In the genomic region with DNA sequence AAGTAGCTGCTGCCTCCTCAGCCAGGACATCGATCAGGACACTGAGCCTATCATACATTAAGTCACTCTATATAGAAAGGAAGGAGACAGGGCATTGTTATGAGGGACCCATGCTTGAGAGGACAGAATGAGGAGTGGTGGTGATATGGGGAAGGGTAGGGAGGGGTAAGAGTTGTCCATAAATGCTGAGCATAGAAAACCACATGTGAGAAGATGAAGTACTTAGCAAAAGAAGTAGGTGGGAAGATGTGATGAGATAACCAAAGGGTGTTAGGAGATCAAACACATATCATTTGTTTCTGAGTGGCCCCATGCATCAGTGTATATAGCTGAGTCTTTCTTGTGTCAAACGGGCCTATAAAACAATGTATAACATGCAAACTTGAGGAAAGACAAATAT, we compare ENCODE assay signal across 8 cellular contexts.
"Had no signal": no experiment of that assay in that cellular context is flagged by ENCODE, and none has a peak within 500 bp of the region (broad histone marks: within the 10 kb centered on the region; RNA-seq: fewer than 3 reads in every experiment).

No MANE protein-coding gene starts in this region.

- ATAC-seq: GM12878 had no signal

- DNase-seq: GDM1, GF-D8 had no signal

- FAIRE-seq: G401.6, GM12878, GM12891, GM12892, GM18507, GM19239 had no signal

- H3K4me3 ChIP-seq: GM12878 had no signal
